In the genomic region with DNA sequence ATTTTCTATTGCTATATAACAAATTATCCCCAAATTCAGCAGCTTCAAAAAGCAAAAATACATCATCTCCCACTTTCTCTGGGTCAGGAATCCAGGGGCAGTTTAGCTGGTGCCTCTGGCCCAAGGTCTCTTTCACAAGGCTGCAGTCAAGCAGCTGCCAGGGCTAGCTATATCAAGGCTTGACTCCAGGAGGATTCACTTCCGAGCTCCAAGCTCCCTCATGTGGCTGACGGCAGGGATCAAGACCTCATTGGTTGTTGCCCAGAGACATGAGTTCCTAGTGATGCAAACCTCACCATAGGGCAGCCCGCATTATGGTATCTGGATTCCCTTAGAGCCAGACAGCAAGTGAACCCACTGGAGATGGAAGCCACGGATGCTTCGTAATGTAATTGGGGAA, we compare ENCODE assay signal across 1 cellular context.
TF ChIP-seq lines count a peak whose summit lies in the region.

No MANE protein-coding gene starts in this region.

TF ChIP-seq in HEK293, 187 proteins besides CTCF, POLR2A, EP300 and RAD21:
- TF ChIP-seq, protein P1, sequence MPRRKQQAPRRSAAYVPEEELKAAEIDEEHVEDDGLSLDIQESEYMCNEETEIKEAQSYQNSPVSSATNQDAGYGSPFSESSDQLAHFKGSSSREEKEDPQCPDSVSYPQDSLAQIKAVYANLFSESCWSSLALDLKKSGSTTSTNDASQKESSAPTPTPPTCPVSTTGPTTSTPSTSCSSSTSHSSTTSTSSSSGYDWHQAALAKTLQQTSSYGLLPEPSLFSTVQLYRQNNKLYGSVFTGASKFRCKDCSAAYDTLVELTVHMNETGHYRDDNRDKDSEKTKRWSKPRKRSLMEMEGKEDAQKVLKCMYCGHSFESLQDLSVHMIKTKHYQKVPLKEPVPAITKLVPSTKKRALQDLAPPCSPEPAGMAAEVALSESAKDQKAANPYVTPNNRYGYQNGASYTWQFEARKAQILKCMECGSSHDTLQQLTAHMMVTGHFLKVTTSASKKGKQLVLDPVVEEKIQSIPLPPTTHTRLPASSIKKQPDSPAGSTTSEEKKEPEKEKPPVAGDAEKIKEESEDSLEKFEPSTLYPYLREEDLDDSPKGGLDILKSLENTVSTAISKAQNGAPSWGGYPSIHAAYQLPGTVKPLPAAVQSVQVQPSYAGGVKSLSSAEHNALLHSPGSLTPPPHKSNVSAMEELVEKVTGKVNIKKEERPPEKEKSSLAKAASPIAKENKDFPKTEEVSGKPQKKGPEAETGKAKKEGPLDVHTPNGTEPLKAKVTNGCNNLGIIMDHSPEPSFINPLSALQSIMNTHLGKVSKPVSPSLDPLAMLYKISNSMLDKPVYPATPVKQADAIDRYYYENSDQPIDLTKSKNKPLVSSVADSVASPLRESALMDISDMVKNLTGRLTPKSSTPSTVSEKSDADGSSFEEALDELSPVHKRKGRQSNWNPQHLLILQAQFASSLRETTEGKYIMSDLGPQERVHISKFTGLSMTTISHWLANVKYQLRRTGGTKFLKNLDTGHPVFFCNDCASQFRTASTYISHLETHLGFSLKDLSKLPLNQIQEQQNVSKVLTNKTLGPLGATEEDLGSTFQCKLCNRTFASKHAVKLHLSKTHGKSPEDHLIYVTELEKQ (tag by site-specific recombination; IDR thresholded peaks at IDR 0.05; ENCODE audit: borderline replicate concordance), result no peak
- peak; percentile 19; the same call in 1 of the 2 replicates for TF ChIP-seq ZNF654 (tag by site-specific recombination; IDR thresholded peaks at IDR 0.05; ENCODE audit: low read depth)
TF ChIP-seq in HEK293: peak in this region for 1.
